In genomic region chr12:111840831-111841230, GRCh38 we compare ENCODE assay signal across 1 cellular context.
A peak's percentile ranks its signal among the peaks of the same experiment; 100 is the strongest.
TF ChIP-seq lines count a peak whose summit lies in the region.

No MANE protein-coding gene starts in this region.

TF ChIP-seq in K562, 482 proteins besides CTCF, POLR2A, EP300 and RAD21 (continued from another document):
- TF ChIP-seq GTF3C2 (IDR thresholded peaks at IDR 0.05; ENCODE audit: borderline replicate concordance, extremely low read depth, insufficient read length), result peak; percentile 63
- 0 out of 4 replicates have a peak, but pooled peaks of 1 of the 2 experiments have one; percentile 31 for TF ChIP-seq RCOR1 (IDR thresholded peaks at IDR 0.05; ENCODE audit: borderline replicate concordance in 1 of 2, low read depth in 2 of 2, low read length in 2 of 2)
- TF ChIP-seq E2F6 (IDR thresholded peaks at IDR 0.05; ENCODE audit: borderline replicate concordance in 1 of 2, extremely low read depth in 1 of 2, insufficient read depth in 1 of 2, insufficient read length in 1 of 2, low read depth in 1 of 2, low read length in 1 of 2, poor library complexity in 1 of 2, severe bottlenecking in 1 of 2), result no peak
- peak; percentile 99 for TF ChIP-seq ADNP (tag; IDR thresholded peaks at IDR 0.05)
- TF ChIP-seq CCNT2 (IDR thresholded peaks at IDR 0.05; ENCODE audit: borderline replicate concordance, extremely low read depth, insufficient read length, low read depth, low read length), result no peak
- TF ChIP-seq NFIX (CRISPR knock-in tag; IDR thresholded peaks at IDR 0.05; ENCODE audit: low read depth), result no peak
- TF ChIP-seq FOXA3 (CRISPR knock-in tag; conservative IDR thresholded peaks at IDR 0.05 in 1 of 2, IDR thresholded peaks at IDR 0.05 in 1 of 2), result no peak
- peak in 1 of 2 experiments; percentile 8; a peak in 1 of 4 replicates for TF ChIP-seq TRIM24 (IDR thresholded peaks at IDR 0.05)
- TF ChIP-seq TRIM28 (IDR thresholded peaks at IDR 0.05), result peak; percentile 49; the same call in 1 of the 2 replicates
- TF ChIP-seq EWSR1 (IDR thresholded peaks at IDR 0.05; ENCODE audit: borderline replicate concordance, low read depth, partially characterized antibody), result no peak
- no peak for TF ChIP-seq SRSF3 (IDR thresholded peaks at IDR 0.05; ENCODE audit: insufficient read depth, low read length)
- no peak for TF ChIP-seq SAP30 (IDR thresholded peaks at IDR 0.05; ENCODE audit: borderline replicate concordance, insufficient read depth, low read depth, low read length, poor library complexity, severe bottlenecking)
- no peak for TF ChIP-seq THRA (IDR thresholded peaks at IDR 0.05)
- TF ChIP-seq ETV5 (CRISPR knock-in tag; IDR thresholded peaks at IDR 0.05; ENCODE audit: low read depth), result no peak
- TF ChIP-seq ZBED1 (IDR thresholded peaks at IDR 0.05), result no peak
- no peak for TF ChIP-seq ZNF311 (CRISPR knock-in tag; IDR thresholded peaks at IDR 0.05)
- no peak for TF ChIP-seq BRF1 (IDR thresholded peaks at IDR 0.05; ENCODE audit: borderline replicate concordance, extremely low read depth, insufficient read length)
- no peak for TF ChIP-seq ZNF41 (CRISPR knock-in tag; conservative IDR thresholded peaks at IDR 0.05)
- no peak for TF ChIP-seq HCFC1 (IDR thresholded peaks at IDR 0.05; ENCODE audit: low read depth, low read length)
- TF ChIP-seq KAT8 (IDR thresholded peaks at IDR 0.05; ENCODE audit: low read depth), result no peak
- TF ChIP-seq BCOR (IDR thresholded peaks at IDR 0.05), result peak; percentile 82; the same call in 1 of the 2 replicates
- TF ChIP-seq SMARCE1 (IDR thresholded peaks at IDR 0.05), result peak; percentile 22; the same call in 1 of the 2 replicates
- TF ChIP-seq KLF13 (tag; IDR thresholded peaks at IDR 0.05; ENCODE audit: borderline replicate concordance, low read depth), result no peak
- TF ChIP-seq KLF1 (tag; IDR thresholded peaks at IDR 0.05), result no peak
- TF ChIP-seq RBM17 (IDR thresholded peaks at IDR 0.05; ENCODE audit: borderline replicate concordance, low read depth, low read length), result no peak
- TF ChIP-seq KDM1A (IDR thresholded peaks at IDR 0.05), result peak in 1 of 2 experiments; percentile 60; a peak in 3 of 4 replicates
- TF ChIP-seq HMGN3 (IDR thresholded peaks at IDR 0.05; ENCODE audit: borderline replicate concordance, extremely low read depth, insufficient read length, low read depth, low read length), result no peak
- TF ChIP-seq SPI1 (IDR thresholded peaks at IDR 0.05; ENCODE audit: borderline replicate concordance, low read depth, low read length), result no peak
- no peak for TF ChIP-seq NR2F6 (CRISPR knock-in tag; IDR thresholded peaks at IDR 0.05)
- no peak for TF ChIP-seq HNRNPK (IDR thresholded peaks at IDR 0.05; ENCODE audit: low read depth, low read length, poor library complexity, severe bottlenecking)
- no peak for TF ChIP-seq FIP1L1 (IDR thresholded peaks at IDR 0.05; ENCODE audit: low read depth, low read length, poor library complexity, severe bottlenecking)
- TF ChIP-seq ZC3H11A (IDR thresholded peaks at IDR 0.05; ENCODE audit: low read depth, low read length), result no peak
- TF ChIP-seq DMBX1 (CRISPR knock-in tag; IDR thresholded peaks at IDR 0.05; ENCODE audit: borderline replicate concordance), result no peak
- no peak for TF ChIP-seq ZBTB49 (CRISPR knock-in tag; IDR thresholded peaks at IDR 0.05; ENCODE audit: borderline replicate concordance)
- no peak for TF ChIP-seq TSHZ1 (CRISPR knock-in tag; IDR thresholded peaks at IDR 0.05)
- TF ChIP-seq IRF2 (CRISPR knock-in tag; IDR thresholded peaks at IDR 0.05), result no peak
- 0 out of 2 replicates have a peak, but pooled peaks have one; percentile 20 for TF ChIP-seq HDAC2 (IDR thresholded peaks at IDR 0.05)
- TF ChIP-seq ELF2 (CRISPR knock-in tag; IDR thresholded peaks at IDR 0.05), result 0 out of 2 replicates have a peak, but pooled peaks have one; percentile 22
- TF ChIP-seq CEBPZ (IDR thresholded peaks at IDR 0.05; ENCODE audit: borderline replicate concordance, low read depth, low read length), result no peak
- TF ChIP-seq NR2C2 (CRISPR knock-in tag; IDR thresholded peaks at IDR 0.05), result no peak
- no peak for TF ChIP-seq NR2C2 (tag; IDR thresholded peaks at IDR 0.05)
- TF ChIP-seq ESRRB (CRISPR knock-in tag; IDR thresholded peaks at IDR 0.05; ENCODE audit: borderline replicate concordance), result no peak
- TF ChIP-seq NFYB (IDR thresholded peaks at IDR 0.05; ENCODE audit: extremely low read depth, insufficient read length), result no peak
- no peak for TF ChIP-seq ZNF589 (CRISPR knock-in tag; IDR thresholded peaks at IDR 0.05; ENCODE audit: low read depth)
- TF ChIP-seq FOXM1 (IDR thresholded peaks at IDR 0.05; ENCODE audit: low read depth), result no peak
- no peak for TF ChIP-seq FOXM1 (CRISPR knock-in tag; IDR thresholded peaks at IDR 0.05; ENCODE audit: low read depth)
- TF ChIP-seq NR3C1 (CRISPR knock-in tag; IDR thresholded peaks at IDR 0.05), result no peak
- TF ChIP-seq MNT (conservative IDR thresholded peaks at IDR 0.05), result peak in 1 of 2 experiments; percentile 23; a peak in 1 of 4 replicates
